20 cellular contexts compared by ENCODE assay signal in genomic region chr12:42865282-42865681, GRCh38.
"Had no signal": no experiment of that assay in that cellular context is flagged by ENCODE, and none has a peak within 500 bp of the region (broad histone marks: within the 10 kb centered on the region; RNA-seq: fewer than 3 reads in every experiment).

No MANE protein-coding gene starts in this region.

- H3K27ac ChIP-seq: colonic mucosa, esophagus squamous epithelium, right atrium auricular region, skin epidermis, thoracic aorta, transverse colon had no signal

- ATAC-seq: left colon; left ventricle myocardium superior; mucosa of descending colon; naive thymus-derived CD8-positive, alpha-beta T cell; stimulated activated naive B cell treated with anti-CD40 and anti-IgM and Interleukin-4, amounts not matched to agents 10 μg/mL and 1 μg/mL and 100 μg/mL, for 72 hours; stimulated activated naive CD8-positive, alpha-beta T cell treated with anti-CD3 and anti-CD28 coated beads, Interleukin-15, amount 100 ng/mL, for 72 hours had no signal

- H3K4me1 Mint-ChIP-seq: naive thymus-derived CD8-positive, alpha-beta T cell; neural crest cell; stimulated activated naive B cell treated with anti-CD40 and anti-IgM and Interleukin-4, amounts not matched to agents 10 μg/mL and 1 μg/mL and 100 μg/mL, for 72 hours; stimulated activated naive CD8-positive, alpha-beta T cell treated with anti-CD3 and anti-CD28 coated beads, Interleukin-15, amount 100 ng/mL, for 72 hours had no signal

- H3K4me1 ChIP-seq: colonic mucosa, esophagus squamous epithelium, right atrium auricular region, sigmoid colon, transverse colon had no signal

- DNase-seq: colonic mucosa; dermis blood vessel endothelial cell; esophagus squamous epithelium; foreskin fibroblast; left colon; left ventricle myocardium superior; mucosa of descending colon; naive thymus-derived CD8-positive, alpha-beta T cell; posterior cingulate gyrus; sigmoid colon; stimulated activated CD4-positive, alpha-beta T cell treated with anti-CD3 and anti-CD28 coated beads, Interleukin-2, amount 100 ng/mL, for 24 hours; stimulated activated CD4-positive, alpha-beta T cell treated with anti-CD3 and anti-CD28 coated beads, Interleukin-4, amount 100 ng/mL, for 4 hours; stimulated activated naive B cell treated with anti-CD40 and anti-IgM and Interleukin-4, amounts not matched to agents 10 μg/mL and 1 μg/mL and 100 μg/mL, for 72 hours; stimulated activated naive CD8-positive, alpha-beta T cell treated with anti-CD3 and anti-CD28 coated beads, Interleukin-15, amount 100 ng/mL, for 72 hours; transverse colon had no signal

- H3K27me3 Mint-ChIP-seq: naive thymus-derived CD8-positive, alpha-beta T cell; stimulated activated naive B cell treated with anti-CD40 and anti-IgM and Interleukin-4, amounts not matched to agents 10 μg/mL and 1 μg/mL and 100 μg/mL, for 72 hours; stimulated activated naive CD8-positive, alpha-beta T cell treated with anti-CD3 and anti-CD28 coated beads, Interleukin-15, amount 100 ng/mL, for 72 hours had no signal

- H3K36me3 Mint-ChIP-seq: naive thymus-derived CD8-positive, alpha-beta T cell; stimulated activated naive B cell treated with anti-CD40 and anti-IgM and Interleukin-4, amounts not matched to agents 10 μg/mL and 1 μg/mL and 100 μg/mL, for 72 hours had no signal

- H3K4me3 Mint-ChIP-seq: naive thymus-derived CD8-positive, alpha-beta T cell; neural crest cell; stimulated activated naive B cell treated with anti-CD40 and anti-IgM and Interleukin-4, amounts not matched to agents 10 μg/mL and 1 μg/mL and 100 μg/mL, for 72 hours; stimulated activated naive CD8-positive, alpha-beta T cell treated with anti-CD3 and anti-CD28 coated beads, Interleukin-15, amount 100 ng/mL, for 72 hours had no signal

- H3K27me3 ChIP-seq: colonic mucosa, esophagus squamous epithelium, right atrium auricular region, sigmoid colon, transverse colon had no signal

- H3K9me3 ChIP-seq: colonic mucosa, esophagus squamous epithelium, right atrium auricular region, sigmoid colon, thoracic aorta, transverse colon had no signal

- H3K36me3 ChIP-seq: colonic mucosa, esophagus squamous epithelium, right atrium auricular region, sigmoid colon, thoracic aorta, transverse colon had no signal

- H3K27ac Mint-ChIP-seq: naive thymus-derived CD8-positive, alpha-beta T cell; stimulated activated naive B cell treated with anti-CD40 and anti-IgM and Interleukin-4, amounts not matched to agents 10 μg/mL and 1 μg/mL and 100 μg/mL, for 72 hours had no signal

- H3K4me3 ChIP-seq: colonic mucosa, esophagus squamous epithelium, lung, mucosa of descending colon, right atrium auricular region, sigmoid colon, skin epidermis, thoracic aorta, transverse colon had no signal

- H3K9me3 Mint-ChIP-seq: neural crest cell had no signal
